Comparison of ENCODE assay signal across 16 cellular contexts in genomic region chr19:33499248-33499647, GRCh38. TPM values are rescaled to one million over a fixed set of nuclear protein-coding genes. Genes with fewer than 3 reads are reported as not detected.
DNase-seq lines count a peak whose midpoint lies in the region; ATAC-seq and TF ChIP-seq lines count a peak whose summit lies in the region.
"Had no signal": no experiment of that assay in that cellular context is flagged by ENCODE, and none has a peak within 500 bp of the region (broad histone marks: within the 10 kb centered on the region; RNA-seq: fewer than 3 reads in every experiment).

No MANE protein-coding gene starts in this region.

- no peaks in the 10 kb centered on the region for H3K27me3 ChIP-seq in sigmoid colon
- H3K27me3 ChIP-seq: BLaER1 had no signal

- H3K9me3 ChIP-seq in sigmoid colon = no peaks in the 10 kb centered on the region
- H3K9me3 ChIP-seq: BLaER1, Caco-2 had no signal

- H3K4me3 Mint-ChIP-seq in activated CD4-positive, alpha-beta T cell treated with anti-CD3 and anti-CD28 coated beads, Interleukin-2, amount 10 ng/mL, durations not matched to agents 24 days and 14 days = no peak overlapping the region
- H3K4me3 Mint-ChIP-seq: CD8-positive, alpha-beta memory T cell; H9 had no signal

- intact Hi-C loops in Right ventricle myocardium inferior (cut with DNase I) = no loop called here
- intact Hi-C loops in left cardiac atrium (cut with DNase I) = no loop called here
- intact Hi-C loops in sigmoid colon (cut with DNase I) = no loop called here
- intact Hi-C loops in activated CD4-positive, alpha-beta T cell treated with anti-CD3 and anti-CD28 coated beads, Interleukin-2, amount 10 ng/mL, durations not matched to agents 24 days and 14 days (cut with micrococcal nuclease) = no loop called here

- DNase-seq in Right ventricle myocardium inferior (ENCODE audit: missing footprints) (peak; percentile 45), left cardiac atrium (no peak), left lobe of liver (ENCODE audit: low spot score) (peak; percentile 90), sigmoid colon (peak; percentile 22), omental fat pad (ENCODE audit: low spot score) (no peak), NCI-H2107 treated with DMSO at 0.1 percent for 48 hours (lab: John Stamatoyannopoulos, UW; ENCODE audit: unreplicated experiment) (no peak)
- no peak for DNase-seq in activated CD4-positive, alpha-beta T cell treated with anti-CD3 and anti-CD28 coated beads, Interleukin-2, amount 10 ng/mL, durations not matched to agents 24 days and 14 days
- DNase-seq: AML-193, Caco-2, DND-41, GDM1, GOT3, H9 had no signal

- H3K4me1 ChIP-seq in sigmoid colon = no peaks in the 10 kb centered on the region
- H3K4me1 ChIP-seq: BLaER1, Caco-2 had no signal

- 75 to 82% methylated on average over 6 of the region's 6 CpGs for WGBS in sigmoid colon, 2 donors

- H3K27ac Mint-ChIP-seq in activated CD4-positive, alpha-beta T cell treated with anti-CD3 and anti-CD28 coated beads, Interleukin-2, amount 10 ng/mL, durations not matched to agents 24 days and 14 days = no peak overlapping the region
- H3K27ac Mint-ChIP-seq: CD8-positive, alpha-beta memory T cell had no signal

- no peaks in the 10 kb centered on the region for H3K4me1 Mint-ChIP-seq in activated CD4-positive, alpha-beta T cell treated with anti-CD3 and anti-CD28 coated beads, Interleukin-2, amount 10 ng/mL, durations not matched to agents 24 days and 14 days
- H3K4me1 Mint-ChIP-seq: CD8-positive, alpha-beta memory T cell had no signal

- no peak for TF ChIP-seq CTCF in sigmoid colon (IDR thresholded peaks at IDR 0.05)
- TF ChIP-seq CTCF in omental fat pad (IDR thresholded peaks at IDR 0.05) = no peak

- no peak for TF ChIP-seq EP300 in sigmoid colon (IDR thresholded peaks at IDR 0.05)

- TF ChIP-seq POLR2A in sigmoid colon (IDR thresholded peaks at IDR 0.05) = no peak

- no peak for ATAC-seq in Right ventricle myocardium inferior
- ATAC-seq in left cardiac atrium = no peak
- ATAC-seq in left lobe of liver = peak; percentile 73
- ATAC-seq in omental fat pad (ENCODE audit: low FRiP score) = no peak

- H3K27me3 Mint-ChIP-seq in activated CD4-positive, alpha-beta T cell treated with anti-CD3 and anti-CD28 coated beads, Interleukin-2, amount 10 ng/mL, durations not matched to agents 24 days and 14 days = no peaks in the 10 kb centered on the region
- H3K27me3 Mint-ChIP-seq: CD8-positive, alpha-beta memory T cell had no signal

- H3K36me3 Mint-ChIP-seq in activated CD4-positive, alpha-beta T cell treated with anti-CD3 and anti-CD28 coated beads, Interleukin-2, amount 10 ng/mL, durations not matched to agents 24 days and 14 days (ENCODE audit: low read depth) = no peaks in the 10 kb centered on the region

- no peak overlapping the region for H3K4me3 ChIP-seq in sigmoid colon
- H3K4me3 ChIP-seq: BLaER1 had no signal

- H3K9me3 Mint-ChIP-seq in activated CD4-positive, alpha-beta T cell treated with anti-CD3 and anti-CD28 coated beads, Interleukin-2, amount 10 ng/mL, durations not matched to agents 24 days and 14 days = no peaks in the 10 kb centered on the region
- H3K9me3 Mint-ChIP-seq: CD8-positive, alpha-beta memory T cell; H9 had no signal

- H3K36me3 ChIP-seq in sigmoid colon = peaks cover 0 to 53% (median 11%) of the 10 kb centered on the region in 4 donors

- H3K27ac ChIP-seq in sigmoid colon = no peak overlapping the region
- H3K27ac ChIP-seq: 22Rv1, BLaER1 had no signal

RNA-seq across cellular contexts. Expression of gene PEPD, which starts 22.3 kb away (rescaled TPM):
- total RNA-seq in Right ventricle myocardium inferior (32.1 TPM), left cardiac atrium (10 to 100 TPM; 40.3 to 51.7 TPM), left lobe of liver (201 TPM), sigmoid colon (10 to 100 TPM; 61.5 to 69.0 (median 64.9) TPM), omental fat pad (10 to 100 TPM; 78.9 to 99.3 (median 89.8) TPM)
- 100 to 1,000 TPM in 1 of 3 donors, 10 to 100 TPM in 2; 50.0 to 187 (median 79.3) TPM for polyA plus RNA-seq in sigmoid colon
- total RNA-seq in activated CD4-positive, alpha-beta T cell treated with anti-CD3 and anti-CD28 coated beads, Interleukin-2, amount 10 ng/mL, durations not matched to agents 24 days and 14 days = 17.1 and 21.1 TPM in 2 replicates

Comparison
In these comparisons a context has a peak if more than half of its experiments do, and no peak if none do; other contexts are left out.
1. DNase-seq: peak in Right ventricle myocardium inferior (single experiment), left lobe of liver (single experiment) and sigmoid colon (single experiment); none in left cardiac atrium (single experiment), activated CD4-positive, alpha-beta T cell treated with anti-CD3 and anti-CD28 coated beads, Interleukin-2, amount 10 ng/mL, durations not matched to agents 24 days and 14 days (single experiment), omental fat pad (single experiment) and NCI-H2107 treated with DMSO at 0.1 percent for 48 hours (single experiment).